ENCODE assay signal across 21 cellular contexts in genomic region chr6:19035454-19035853, GRCh38.
DNase-seq lines count a peak whose midpoint lies in the region; ATAC-seq, FAIRE-seq and TF ChIP-seq lines count a peak whose summit lies in the region.
"Had no signal": no experiment of that assay in that cellular context is flagged by ENCODE, and none has a peak within 500 bp of the region (broad histone marks: within the 10 kb centered on the region; RNA-seq: fewer than 3 reads in every experiment).

No MANE protein-coding gene starts in this region.

- H3K27me3 ChIP-seq in breast epithelium (no peaks in the 10 kb centered on the region), left ventricle myocardium inferior (ENCODE audit: low read depth) (no peaks in the 10 kb centered on the region), aorta (ENCODE audit: control insufficient read depth in 1 of 2, insufficient read depth in 2 of 2, low read length in 1 of 2) (no peaks in the 10 kb centered on the region)
- H3K27me3 ChIP-seq: gastrocnemius medialis, sigmoid colon had no signal

- H3K4me3 ChIP-seq in breast epithelium = no peak overlapping the region
- H3K4me3 ChIP-seq in left ventricle myocardium inferior = no peak overlapping the region
- no peak overlapping the region for H3K4me3 ChIP-seq in aorta (ENCODE audit: low read length in 2 of 2)
- H3K4me3 ChIP-seq: gastrocnemius medialis, sigmoid colon had no signal

- TF ChIP-seq CTCF in breast epithelium (IDR thresholded peaks at IDR 0.05) = no peak
- no peak for TF ChIP-seq CTCF in MCF 10A (IDR thresholded peaks at IDR 0.05; ENCODE audit: unreplicated experiment)
- no peak for TF ChIP-seq CTCF in left ventricle myocardium inferior (IDR thresholded peaks at IDR 0.05; ENCODE audit: borderline replicate concordance)

- BruUV-seq in MCF 10A (replicated peaks; lab: Mats Ljungman, UMichigan) = no TSS peak

- 4 to 6% methylated on average over 3 of the region's 3 CpGs for WGBS in aorta, 2 donors

- intact Hi-C loops in breast epithelium (cut with DNase I; ENCODE audit: low total_unique reads) = no loop called here
- intact Hi-C loops in MCF 10A (cut with micrococcal nuclease) = no loop called here
- intact Hi-C loops in left ventricle myocardium inferior (cut with micrococcal nuclease) = no loop called here
- intact Hi-C loops in aorta (cut with DNase I) = loop anchor here in 1 of 2 donors (10.0 kb wide), 2 partner anchors 379 to 629 kb away; no protein-coding TSS in a partner anchor

- H3K9me3 ChIP-seq in breast epithelium (no peaks in the 10 kb centered on the region), left ventricle myocardium inferior (replicated peaks) (no peaks in the 10 kb centered on the region), aorta (ENCODE audit: control insufficient read depth, low read length) (no peaks in the 10 kb centered on the region)
- H3K9me3 ChIP-seq: gastrocnemius medialis, sigmoid colon had no signal

- DNase-seq in breast epithelium (ENCODE audit: low spot score in 2 of 2) = peak in 1 of 2 donors; percentile 18
- no peak for DNase-seq in MCF 10A (ENCODE audit: unreplicated experiment)
- DNase-seq in left ventricle myocardium inferior = no peak
- DNase-seq in renal cortical epithelial cell (ENCODE audit: low read depth) = peak; percentile 47
- DNase-seq in aorta = peak in 1 of 2 donors; percentile 32
- no peak for DNase-seq in NCI-H2107 (lab: John Stamatoyannopoulos, UW)
- no peak for DNase-seq in H54 (ENCODE audit: insufficient read length, low spot score)
- DNase-seq in stimulated activated naive CD4-positive, alpha-beta T cell (lab: John Stamatoyannopoulos, UW) = no peak
- DNase-seq: activated CD8-positive, alpha-beta T cell treated with anti-CD3 and anti-CD28 coated beads for 36 hours; activated naive CD8-positive, alpha-beta T cell treated with anti-CD3 and anti-CD28 coated beads, Interleukin-2, amount 50 U/mL, for 24 hours; DND-41; gastrocnemius medialis; NCI-H2171; NK-92 treated with Interleukin-12 subunit alpha and Interleukin-12 subunit beta, amount 100 ng/mL, for 24 hours; sigmoid colon; stimulated activated CD4-positive, alpha-beta T cell treated with anti-CD3 and anti-CD28 coated beads, Interleukin-2, amount 100 ng/mL, for 24 hours had no signal

- H3K36me3 ChIP-seq in breast epithelium = no peaks in the 10 kb centered on the region
- no peaks in the 10 kb centered on the region for H3K36me3 ChIP-seq in left ventricle myocardium inferior
- H3K36me3 ChIP-seq in aorta (ENCODE audit: control insufficient read depth in 1 of 2, insufficient read depth in 2 of 2, low read length in 1 of 2) = no peaks in the 10 kb centered on the region
- H3K36me3 ChIP-seq: gastrocnemius medialis, sigmoid colon had no signal

- no peak overlapping the region for H3K27ac Mint-ChIP-seq in MCF 10A (ENCODE audit: low read depth, unreplicated experiment)
- H3K27ac Mint-ChIP-seq: activated CD8-positive, alpha-beta T cell treated with anti-CD3 and anti-CD28 coated beads for 36 hours; activated naive CD8-positive, alpha-beta T cell treated with anti-CD3 and anti-CD28 coated beads, Interleukin-2, amount 50 U/mL, for 24 hours; IgD-negative memory B cell had no signal

- no peaks in the 10 kb centered on the region for H3K27me3 Mint-ChIP-seq in MCF 10A (ENCODE audit: insufficient read depth, unreplicated experiment)
- H3K27me3 Mint-ChIP-seq: activated CD8-positive, alpha-beta T cell treated with anti-CD3 and anti-CD28 coated beads for 36 hours; activated naive CD8-positive, alpha-beta T cell treated with anti-CD3 and anti-CD28 coated beads, Interleukin-2, amount 50 U/mL, for 24 hours; central memory CD8-positive, alpha-beta T cell; IgD-negative memory B cell had no signal

- no peaks in the 10 kb centered on the region for H3K4me1 ChIP-seq in breast epithelium
- peaks cover 45% of the 10 kb centered on the region for H3K4me1 ChIP-seq in left ventricle myocardium inferior
- peaks cover 3 to 5% of the 10 kb centered on the region in 2 donors for H3K4me1 ChIP-seq in aorta (ENCODE audit: control insufficient read depth in 1 of 2, insufficient read depth in 2 of 2, low read length in 2 of 2)

- peak; percentile 41 for ATAC-seq in aorta (ENCODE audit: low FRiP score)
- ATAC-seq: activated CD8-positive, alpha-beta T cell treated with anti-CD3 and anti-CD28 coated beads for 36 hours; activated naive CD8-positive, alpha-beta T cell treated with anti-CD3 and anti-CD28 coated beads, Interleukin-2, amount 50 U/mL, for 24 hours; gastrocnemius medialis had no signal

- H3K4me1 Mint-ChIP-seq in MCF 10A (ENCODE audit: insufficient read depth, unreplicated experiment) = no peaks in the 10 kb centered on the region
- H3K4me1 Mint-ChIP-seq: activated naive CD8-positive, alpha-beta T cell treated with anti-CD3 and anti-CD28 coated beads, Interleukin-2, amount 50 U/mL, for 24 hours; central memory CD8-positive, alpha-beta T cell had no signal

- CTCF ChIA-PET in MCF 10A (lab: Yijun Ruan, JAX) = interaction anchor here (0.7 to 2.3 kb wide), 5 partner anchors 11 to 1021 kb away, joined by 3 to 11 read pairs (median 3); no protein-coding TSS in a partner anchor

- POLR2A ChIA-PET in MCF 10A (lab: Yijun Ruan, JAX) = interaction anchor here (0.6 to 1.2 kb wide), 2 partner anchors 9 to 31 kb away, joined by 3 to 6 read pairs; no protein-coding TSS in a partner anchor

- FAIRE-seq in H54 (lab: Jason Lieb, UNC) = no peak
- FAIRE-seq: A204.1 had no signal

- TF ChIP-seq POLR2A in breast epithelium (IDR thresholded peaks at IDR 0.05) (no peak), H54 (IDR thresholded peaks at IDR 0.05; ENCODE audit: low read depth, low read length) (no peak)

- H3K27ac ChIP-seq in breast epithelium (peak overlapping the region; percentile 60 to 70), left ventricle myocardium inferior (replicated peaks) (peak overlapping the region; percentile 6), aorta (ENCODE audit: low read depth in 1 of 2, low read length in 2 of 2) (peak overlapping the region; percentile 28 to 76)
- H3K27ac ChIP-seq: gastrocnemius medialis, RWPE1 had no signal

- H3K36me3 Mint-ChIP-seq in MCF 10A (ENCODE audit: insufficient read depth, unreplicated experiment) = no peaks in the 10 kb centered on the region
- H3K36me3 Mint-ChIP-seq: IgD-negative memory B cell had no signal

- H3K4me3 Mint-ChIP-seq in MCF 10A (ENCODE audit: unreplicated experiment) = no peak overlapping the region
- H3K4me3 Mint-ChIP-seq: activated CD8-positive, alpha-beta T cell treated with anti-CD3 and anti-CD28 coated beads for 36 hours; activated naive CD8-positive, alpha-beta T cell treated with anti-CD3 and anti-CD28 coated beads, Interleukin-2, amount 50 U/mL, for 24 hours; central memory CD8-positive, alpha-beta T cell; IgD-negative memory B cell; neural crest cell had no signal

- H3K9me3 Mint-ChIP-seq in MCF 10A (ENCODE audit: unreplicated experiment) = no peaks in the 10 kb centered on the region

Comparison
In these comparisons a context has a peak if more than half of its experiments do, and no peak if none do; other contexts are left out.
1. H3K27ac ChIP-seq: peak in every context shown above with its lines; median percentile 65 in breast epithelium; 52 in aorta; 6 in left ventricle myocardium inferior.